1 cellular context compared by ENCODE assay signal in the genomic region with DNA sequence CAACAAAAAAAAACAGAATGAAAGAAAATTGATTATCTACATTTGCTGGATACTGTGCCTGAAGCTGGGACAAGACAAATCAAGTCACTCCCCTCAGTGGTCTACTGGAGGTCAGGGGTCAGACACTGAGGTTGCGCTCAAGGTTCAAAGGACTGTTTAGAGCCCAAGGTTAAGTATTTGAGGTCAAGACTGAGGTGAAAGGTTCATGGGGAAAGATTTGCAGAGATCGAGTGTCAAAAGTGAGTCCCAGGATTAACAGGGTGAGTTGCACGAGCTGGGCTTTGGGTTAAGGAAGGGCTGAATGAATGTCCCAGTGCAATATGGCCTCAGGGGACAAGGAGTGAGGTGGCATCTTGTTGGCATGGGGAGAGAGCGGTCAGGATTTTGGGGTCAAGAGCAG.
A peak's percentile ranks its signal among the peaks of the same experiment; 100 is the strongest.
TF ChIP-seq lines count a peak whose summit lies in the region.

No MANE protein-coding gene starts in this region.

TF ChIP-seq in K562, 482 proteins besides CTCF, POLR2A, EP300 and RAD21:
- TF ChIP-seq EHMT2 (IDR thresholded peaks at IDR 0.05) (no peak), RBM34 (IDR thresholded peaks at IDR 0.05; ENCODE audit: borderline replicate concordance, insufficient read depth, low read length) (no peak), SFPQ (IDR thresholded peaks at IDR 0.05; ENCODE audit: low read depth, low read length) (no peak), MXD1 (CRISPR knock-in tag; IDR thresholded peaks at IDR 0.05; ENCODE audit: borderline replicate concordance, poor library complexity, severe bottlenecking) (no peak), KDM1A (IDR thresholded peaks at IDR 0.05) (peak; percentile 94 to 97), RUNX1 (IDR thresholded peaks at IDR 0.05; ENCODE audit: low read depth) (no peak), ZNF785 (CRISPR knock-in tag; IDR thresholded peaks at IDR 0.05) (no peak), TFAM (CRISPR knock-in tag; conservative IDR thresholded peaks at IDR 0.05) (no peak), HDAC1 (IDR thresholded peaks at IDR 0.05) (0 out of 4 replicates have a peak, but pooled peaks of 1 of the 2 experiments have one; percentile 24), NR2C1 (IDR thresholded peaks at IDR 0.05) (no peak; the same call in 1 of the 2 replicates), NR2C1 (tag; IDR thresholded peaks at IDR 0.05) (0 out of 2 replicates have a peak, but pooled peaks have one; percentile 10)
